Comparison of ENCODE assay signal across 1 cellular context in genomic region chr16:56518435-56518834, GRCh38.
TF ChIP-seq lines count a peak whose summit lies in the region.

No MANE protein-coding gene starts in this region.

TF ChIP-seq in GM23338, 12 proteins besides CTCF, POLR2A, EP300 and RAD21 (continued from another document):
- no peak for TF ChIP-seq ZNF462 (CRISPR knock-in tag; IDR thresholded peaks at IDR 0.05)
- TF ChIP-seq REST (IDR thresholded peaks at IDR 0.05; ENCODE audit: unreplicated experiment): no peak
- TF ChIP-seq ETS1 (IDR thresholded peaks at IDR 0.05): no peak
- no peak for TF ChIP-seq JUNB (IDR thresholded peaks at IDR 0.05; ENCODE audit: unreplicated experiment)
- no peak for TF ChIP-seq EZH2phosphoT487 (IDR thresholded peaks at IDR 0.05; ENCODE audit: unreplicated experiment)
- TF ChIP-seq EZH2 (IDR thresholded peaks at IDR 0.05; ENCODE audit: low read depth, unreplicated experiment): no peak
